8 cellular contexts compared by ENCODE assay signal in genomic region chr5:154811653-154812465, GRCh38. TPM values are rescaled to one million over a fixed set of nuclear protein-coding genes. Genes with fewer than 3 reads are reported as not detected.
DNase-seq lines count a peak whose midpoint lies in the region.

No MANE protein-coding gene starts in this region.

- no CpG with 5 or more reads among the region's 3 CpGs for WGBS in trophoblast cell (ENCODE audit: extremely low coverage, insufficient coverage, insufficient read length)

- H3K4me3 ChIP-seq in SJCRH30 (no peak overlapping the region), trophoblast cell (ENCODE audit: low read depth, low read length) (no peak overlapping the region)

- H3K9ac ChIP-seq in trophoblast cell (ENCODE audit: low read length) = no peak overlapping the region

- DNase-seq in NCI-H510A treated with DMSO at 0.1 percent for 48 hours (lab: John Stamatoyannopoulos, UW) (peak; percentile 18), NCI-H510A (lab: John Stamatoyannopoulos, UW) (no peak), HPDE6-E6E7 (ENCODE audit: extremely low spot score) (peak; percentile 47), SJCRH30 (peak; percentile 48 to 77), globus pallidus (ENCODE audit: low spot score) (peak; percentile 65), trophoblast cell (peak; percentile 22 to 71), ureter (ENCODE audit: low spot score) (peak; percentile 65)
- peak; percentile 10 to 44 (median 19) for DNase-seq in activated naive CD4-positive, alpha-beta T cell (lab: John Stamatoyannopoulos, UW)

- H3K27ac ChIP-seq in SJCRH30 = no peak overlapping the region
- H3K27ac ChIP-seq in trophoblast cell (ENCODE audit: low read depth, low read length) = no peak overlapping the region

- H3K23ac ChIP-seq in trophoblast cell (ENCODE audit: low read length) = no peak overlapping the region

- H3K4me1 ChIP-seq in SJCRH30 = no peaks in the 10 kb centered on the region
- no peaks in the 10 kb centered on the region for H3K4me1 ChIP-seq in trophoblast cell (ENCODE audit: control insufficient read depth in 1 of 2, insufficient read depth in 2 of 2, low read length in 2 of 2)

- H3K79me1 ChIP-seq in trophoblast cell (ENCODE audit: low read length) = no peaks in the 10 kb centered on the region

- no peak overlapping the region for H2BK12ac ChIP-seq in trophoblast cell (ENCODE audit: low read length)

- no peak overlapping the region for H2AFZ ChIP-seq in trophoblast cell (ENCODE audit: insufficient read depth, low read length, poor library complexity)

- no peak overlapping the region for H4K12ac ChIP-seq in trophoblast cell (ENCODE audit: low read depth, low read length)

- H3K18ac ChIP-seq in trophoblast cell (ENCODE audit: low read length) = no peak overlapping the region

- no peaks in the 10 kb centered on the region for H3K27me3 ChIP-seq in SJCRH30
- H3K27me3 ChIP-seq in trophoblast cell (ENCODE audit: insufficient read depth, low read length) = no peaks in the 10 kb centered on the region

- H2BK120ac ChIP-seq in trophoblast cell (ENCODE audit: insufficient read depth, low read length, poor library complexity) = no peak overlapping the region

- no peak overlapping the region for H2AK5ac ChIP-seq in trophoblast cell (ENCODE audit: low read length)

- no peak overlapping the region for H3K14ac ChIP-seq in trophoblast cell (ENCODE audit: low read length)

- H3K36me3 ChIP-seq in SJCRH30 (peaks cover 89% of the 10 kb centered on the region), trophoblast cell (ENCODE audit: control insufficient read depth in 1 of 2, insufficient read depth in 2 of 2, low read length in 2 of 2) (peaks cover 56 to 65% of the 10 kb centered on the region in 2 experiments)

- no peak overlapping the region for H3K4me2 ChIP-seq in trophoblast cell (ENCODE audit: low read length)

- H3K9me3 ChIP-seq in SJCRH30 (replicated peaks) = no peaks in the 10 kb centered on the region
- H3K9me3 ChIP-seq in trophoblast cell (ENCODE audit: insufficient read depth, low read depth, low read length) = no peaks in the 10 kb centered on the region

- no peaks in the 10 kb centered on the region for H3K79me2 ChIP-seq in trophoblast cell (ENCODE audit: control insufficient read depth, insufficient read depth, low read length, poor library complexity)

- H4K91ac ChIP-seq in trophoblast cell (ENCODE audit: low read depth, low read length) = no peak overlapping the region

- H4K8ac ChIP-seq in trophoblast cell (ENCODE audit: low read depth, low read length) = no peak overlapping the region

- H3K4ac ChIP-seq in trophoblast cell (ENCODE audit: low read depth, low read length) = no peak overlapping the region

- no peak overlapping the region for H2BK5ac ChIP-seq in trophoblast cell (ENCODE audit: low read depth, low read length, poor library complexity)

RNA-seq across cellular contexts. Expression of gene FAXDC2, which starts 38.5 kb away (rescaled TPM):
- total RNA-seq in SJCRH30 (2014; rRNA removed; shearing (Covaris generic)) = 2.6 and 4.2 TPM in 2 replicates
- 1.6 and 2.0 TPM in 2 replicates for polyA plus RNA-seq in trophoblast cell (2013)
- 15.0 TPM for total RNA-seq in ureter

RNA-seq across cellular contexts. Expression of gene CNOT8, which starts 46.6 kb away (rescaled TPM):
- 64.4 and 65.5 TPM in 2 replicates for total RNA-seq in SJCRH30 (2014; rRNA removed; shearing (Covaris generic))
- 29.6 and 30.5 TPM in 2 replicates for polyA plus RNA-seq in trophoblast cell (2013)
- 39.2 TPM for total RNA-seq in ureter

RNA-seq across cellular contexts. Expression of gene LARP1, which starts 56.7 kb away (rescaled TPM):
- total RNA-seq in SJCRH30 (2014; rRNA removed; shearing (Covaris generic)) = 99.9 and 100.0 TPM in 2 replicates
- 106 and 113 TPM in 2 replicates for polyA plus RNA-seq in trophoblast cell (2013)
- total RNA-seq in ureter = 300 TPM
